ENCODE assay signal across 11 cellular contexts in genomic region chr4:186719925-186720694, GRCh38. TPM values are rescaled to one million over a fixed set of nuclear protein-coding genes. Genes with fewer than 3 reads are reported as not detected.
DNase-seq lines count a peak whose midpoint lies in the region; ATAC-seq and TF ChIP-seq lines count a peak whose summit lies in the region.
"Had no signal": no experiment of that assay in that cellular context is flagged by ENCODE, and none has a peak within 500 bp of the region (broad histone marks: within the 10 kb centered on the region; RNA-seq: fewer than 3 reads in every experiment).

No MANE protein-coding gene starts in this region.

- no peak for TF ChIP-seq EP300 in neural cell (conservative IDR thresholded peaks at IDR 0.05; ENCODE audit: poor library complexity, severe bottlenecking)

- DNase-seq in DMS 273 (lab: John Stamatoyannopoulos, UW; ENCODE audit: unreplicated experiment) (peak; percentile 67), DMS 273 treated with DMSO at 0.1 percent for 48 hours (lab: John Stamatoyannopoulos, UW) (no peak), breast epithelium (ENCODE audit: low spot score in 2 of 2) (no peak)
- DNase-seq in CD4-positive, alpha-beta memory T cell = no peak
- no peak for DNase-seq in activated T-cell treated with anti-CD3 and anti-CD28 coated beads, Interleukin-2, amount 50 U/mL, for 24 hours
- DNase-seq: 8988T had no signal

- TF ChIP-seq RAD21 in neural cell (conservative IDR thresholded peaks at IDR 0.05) = peak; percentile 45

- H3K27me3 ChIP-seq in breast epithelium (no peaks in the 10 kb centered on the region), neural cell (ENCODE audit: insufficient read depth, low read depth, low read length) (peaks cover 11% of the 10 kb centered on the region)
- no peaks in the 10 kb centered on the region for H3K27me3 ChIP-seq in CD4-positive, alpha-beta memory T cell (ENCODE audit: insufficient read depth, low read length)

- peaks cover 0 to 34% (median 17%) of the 10 kb centered on the region in 8 donors for H3K9me3 Mint-ChIP-seq in CD4-positive, alpha-beta memory T cell
- peaks cover 21% of the 10 kb centered on the region for H3K9me3 Mint-ChIP-seq in activated T-cell treated with anti-CD3 and anti-CD28 coated beads, Interleukin-2, amount 50 U/mL, for 24 hours
- H3K9me3 Mint-ChIP-seq: dendritic cell treated with granulocyte-macrophage colony-stimulating factor and Interleukin-4, amounts not matched to agents 40 ng/mL and 50 ng/mL, for 4 days had no signal

- no peaks in the 10 kb centered on the region for H4K20me1 ChIP-seq in neural cell (ENCODE audit: insufficient read depth)

- POLR2A ChIA-PET in CD4-positive, alpha-beta memory T cell (lab: Charles Lee; ENCODE audit: partially characterized antibody) = no interaction called here

- no peaks in the 10 kb centered on the region for H3K36me3 ChIP-seq in breast epithelium
- H3K36me3 ChIP-seq in neural cell (ENCODE audit: insufficient read depth, low read length) = no peaks in the 10 kb centered on the region
- no peaks in the 10 kb centered on the region for H3K36me3 ChIP-seq in CD4-positive, alpha-beta memory T cell (ENCODE audit: insufficient read depth, low read length)

- no peaks in the 10 kb centered on the region for H3F3A ChIP-seq in neural cell (ENCODE audit: insufficient read depth, low read length, poor library complexity, severe bottlenecking)

- H3K4me1 ChIP-seq in breast epithelium = no peaks in the 10 kb centered on the region
- no peaks in the 10 kb centered on the region for H3K4me1 ChIP-seq in CD4-positive, alpha-beta memory T cell (ENCODE audit: insufficient read depth, low read length)
- H3K4me1 ChIP-seq: parathyroid adenoma had no signal

- CTCF ChIA-PET in CD4-positive, alpha-beta memory T cell (lab: Charles Lee; ENCODE audit: partially characterized antibody) = no interaction called here

- H3K4me3 ChIP-seq in breast epithelium = no peak overlapping the region
- H3K4me3 ChIP-seq in neural cell (ENCODE audit: low read length) = no peak overlapping the region
- H3K4me3 ChIP-seq in CD4-positive, alpha-beta memory T cell (ENCODE audit: low read length in 2 of 2) = no peak overlapping the region

- H3K9me3 ChIP-seq in breast epithelium (peaks cover 0 to 8% of the 10 kb centered on the region in 2 donors), neural cell (ENCODE audit: low read length) (no peaks in the 10 kb centered on the region)
- H3K9me3 ChIP-seq in CD4-positive, alpha-beta memory T cell (ENCODE audit: control insufficient read depth in 1 of 2, low read length in 2 of 2) = no peaks in the 10 kb centered on the region

- TF ChIP-seq CTCF in LNCAP (IDR thresholded peaks at IDR 0.05) (peak; percentile 43), breast epithelium (IDR thresholded peaks at IDR 0.05) (peak in 2 of 3 donors; percentile 12 to 29), neural cell (IDR thresholded peaks at IDR 0.05; ENCODE audit: poor library complexity, severe bottlenecking) (peak; percentile 42)

- H3K27ac ChIP-seq in breast epithelium = no peak overlapping the region
- H3K27ac ChIP-seq in neural cell (ENCODE audit: low read length) = no peak overlapping the region
- H3K27ac ChIP-seq in CD4-positive, alpha-beta memory T cell (ENCODE audit: low read depth, low read length) = no peak overlapping the region
- H3K27ac ChIP-seq: parathyroid adenoma had no signal

- no peak overlapping the region for H3K27ac Mint-ChIP-seq in CD4-positive, alpha-beta memory T cell
- no peak overlapping the region for H3K27ac Mint-ChIP-seq in activated T-cell treated with anti-CD3 and anti-CD28 coated beads, Interleukin-2, amount 50 U/mL, for 24 hours
- H3K27ac Mint-ChIP-seq: dendritic cell treated with granulocyte-macrophage colony-stimulating factor and Interleukin-4, amounts not matched to agents 40 ng/mL and 50 ng/mL, for 4 days had no signal

- H3K9ac ChIP-seq in neural cell (ENCODE audit: low read length) = no peak overlapping the region
- H3K9ac ChIP-seq: parathyroid adenoma had no signal

- peaks cover 0 to 8% of the 10 kb centered on the region in 2 donors for H3K36me3 Mint-ChIP-seq in CD4-positive, alpha-beta memory T cell
- no peaks in the 10 kb centered on the region for H3K36me3 Mint-ChIP-seq in activated T-cell treated with anti-CD3 and anti-CD28 coated beads, Interleukin-2, amount 50 U/mL, for 24 hours (ENCODE audit: low read depth)

- H3K4me3 Mint-ChIP-seq in CD4-positive, alpha-beta memory T cell = no peak overlapping the region
- no peak overlapping the region for H3K4me3 Mint-ChIP-seq in activated T-cell treated with anti-CD3 and anti-CD28 coated beads, Interleukin-2, amount 50 U/mL, for 24 hours
- H3K4me3 Mint-ChIP-seq: dendritic cell treated with granulocyte-macrophage colony-stimulating factor and Interleukin-4, amounts not matched to agents 40 ng/mL and 50 ng/mL, for 4 days had no signal

- intact Hi-C loops in breast epithelium (cut with DNase I; ENCODE audit: low total_unique reads) = no loop called here
- intact Hi-C loops in CD4-positive, alpha-beta memory T cell (cut with micrococcal nuclease) = no loop called here

- H3K79me2 ChIP-seq in neural cell (replicated peaks; ENCODE audit: insufficient read depth, low read length) = peaks cover 71% of the 10 kb centered on the region
- H3K79me2 ChIP-seq: parathyroid adenoma had no signal

- no peak overlapping the region for H2AFZ ChIP-seq in neural cell (ENCODE audit: low read depth, low read length)
- H2AFZ ChIP-seq: parathyroid adenoma had no signal

- no peaks in the 10 kb centered on the region for H3K9me2 ChIP-seq in neural cell (ENCODE audit: insufficient read depth, low read length)

- H3K4me2 ChIP-seq in neural cell (ENCODE audit: low read length) = no peak overlapping the region

- no peak for TF ChIP-seq POLR2A in breast epithelium (IDR thresholded peaks at IDR 0.05)

- H3K27me3 Mint-ChIP-seq in CD4-positive, alpha-beta memory T cell = peaks cover 16% of the 10 kb centered on the region in 2 donors
- H3K27me3 Mint-ChIP-seq in activated T-cell treated with anti-CD3 and anti-CD28 coated beads, Interleukin-2, amount 50 U/mL, for 24 hours = peaks cover 34% of the 10 kb centered on the region

- peaks cover 4 to 10% (median 6%) of the 10 kb centered on the region in 4 donors for H3K4me1 Mint-ChIP-seq in CD4-positive, alpha-beta memory T cell
- peaks cover 10% of the 10 kb centered on the region for H3K4me1 Mint-ChIP-seq in activated T-cell treated with anti-CD3 and anti-CD28 coated beads, Interleukin-2, amount 50 U/mL, for 24 hours (ENCODE audit: low read depth)

- ATAC-seq in HG02840 (IDR thresholded peaks at IDR 0.05; ENCODE audit: low FRiP score, unreplicated experiment) = no peak

TF ChIP-seq in neural cell, 6 proteins besides CTCF, POLR2A, EP300 and RAD21:
- TF ChIP-seq TAF1 (IDR thresholded peaks at IDR 0.05; ENCODE audit: low read depth) (no peak), POLR2AphosphoS5 (IDR thresholded peaks at IDR 0.05) (no peak), MXI1 (conservative IDR thresholded peaks at IDR 0.05; ENCODE audit: poor library complexity, severe bottlenecking) (no peak), SMC3 (conservative IDR thresholded peaks at IDR 0.05; ENCODE audit: poor library complexity) (no peak), REST (IDR thresholded peaks at IDR 0.05; ENCODE audit: borderline replicate concordance) (no peak), EZH2 (IDR thresholded peaks at IDR 0.05; ENCODE audit: borderline replicate concordance, insufficient read depth, low read length, poor library complexity, severe bottlenecking) (no peak)
TF ChIP-seq in neural cell: peak in this region for 0.

RNA-seq across cellular contexts. Expression of gene FAT1, which starts 3.5 kb away (rescaled TPM):
- total RNA-seq in breast epithelium = 100 to 1,000 TPM in 1 of 3 donors, 10 to 100 TPM in 2; 54.2 to 125 (median 87.2) TPM
- 18.0 and 19.8 TPM in 2 replicates for polyA plus RNA-seq in neural cell
- polyA minus RNA-seq in neural cell = 94.0 and 94.2 TPM in 2 replicates
- total RNA-seq in CD4-positive, alpha-beta memory T cell = not detected
- polyA plus RNA-seq in CD4-positive, alpha-beta memory T cell = not detected

Comparison
In these comparisons a context has a peak if more than half of its experiments do, and no peak if none do; other contexts are left out.
1. RNA of gene FAT1, which starts 3.5 kb away (total RNA-seq): 54.2 to 125 TPM in breast epithelium; not detected in CD4-positive, alpha-beta memory T cell; every median in the first group is over 10 times any median in the second.
2. Peak in every context shown above with its lines, with median percentiles within 50 percentile points of each other: CTCF ChIP-seq.